Comparison of ENCODE assay signal across 16 cellular contexts in the genomic region with DNA sequence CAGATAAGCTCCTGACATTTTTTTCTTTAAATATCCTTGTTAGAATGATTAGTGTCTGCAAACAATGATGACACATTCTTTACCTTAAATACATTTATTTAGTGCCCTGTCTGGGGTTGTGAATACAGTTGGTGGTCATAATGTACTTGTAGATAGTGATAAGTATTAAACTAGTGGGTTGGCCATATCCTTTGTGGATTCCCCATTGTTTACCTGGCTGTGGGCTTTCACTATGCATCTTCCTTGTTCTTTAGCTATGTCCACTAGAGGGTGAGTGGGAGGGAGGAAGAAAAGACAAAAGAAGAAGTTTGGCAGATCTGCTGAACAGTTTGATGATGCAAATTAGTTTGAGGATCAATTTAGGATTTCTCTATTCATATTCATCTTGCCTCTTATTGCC. TPM values are rescaled to one million over a fixed set of nuclear protein-coding genes. Genes with fewer than 3 reads are reported as not detected.
"Had no signal": no experiment of that assay in that cellular context is flagged by ENCODE, and none has a peak within 500 bp of the region (broad histone marks: within the 10 kb centered on the region; RNA-seq: fewer than 3 reads in every experiment).

No MANE protein-coding gene starts in this region.

- H3K9me3 ChIP-seq: ovary, testis had no signal

- H3K36me3 Mint-ChIP-seq: activated CD8-positive, alpha-beta memory T cell treated with anti-CD3 and anti-CD28 coated beads, Interleukin-2, amount 10 ng/mL, durations not matched to agents 7 days and 5 days; activated naive CD8-positive, alpha-beta T cell treated with anti-CD3 and anti-CD28 coated beads, Interleukin-2, amount 10 ng/mL, durations not matched to agents 7 days and 5 days had no signal

- H3K27ac Mint-ChIP-seq: activated CD8-positive, alpha-beta memory T cell treated with anti-CD3 and anti-CD28 coated beads, Interleukin-2, amount 10 ng/mL, durations not matched to agents 7 days and 5 days; activated naive CD8-positive, alpha-beta T cell treated with anti-CD3 and anti-CD28 coated beads, Interleukin-2, amount 10 ng/mL, durations not matched to agents 7 days and 5 days; stimulated activated naive CD8-positive, alpha-beta T cell treated with anti-CD3 and anti-CD28 coated beads, Interleukin-15, amount 100 ng/mL, for 72 hours; T-helper 1 cell treated with Interleukin-12 subunit alpha and Interleukin-12 subunit beta and Interleukin-4 antibody, amounts not matched to agents 30 μg/mL and 1 μg/mL, for 36 hours had no signal

- H3K27me3 ChIP-seq: ovary, testis had no signal

- H3K9me3 Mint-ChIP-seq: activated naive CD8-positive, alpha-beta T cell treated with anti-CD3 and anti-CD28 coated beads, Interleukin-2, amount 10 ng/mL, durations not matched to agents 7 days and 5 days; activated T-cell treated with anti-CD3 and anti-CD28 coated beads, Interleukin-2, amount 50 U/mL, for 4 hours; stimulated activated naive CD8-positive, alpha-beta T cell treated with anti-CD3 and anti-CD28 coated beads, Interleukin-15, amount 100 ng/mL, for 72 hours; T-helper 1 cell treated with Interleukin-12 subunit alpha and Interleukin-12 subunit beta and Interleukin-4 antibody, amounts not matched to agents 30 μg/mL and 1 μg/mL, for 36 hours had no signal

- H3K27ac ChIP-seq: ovary, testis had no signal

- H3K4me1 Mint-ChIP-seq: activated CD8-positive, alpha-beta memory T cell treated with anti-CD3 and anti-CD28 coated beads, Interleukin-2, amount 10 ng/mL, durations not matched to agents 7 days and 5 days; activated naive CD8-positive, alpha-beta T cell treated with anti-CD3 and anti-CD28 coated beads, Interleukin-2, amount 10 ng/mL, durations not matched to agents 7 days and 5 days; stimulated activated naive CD8-positive, alpha-beta T cell treated with anti-CD3 and anti-CD28 coated beads, Interleukin-15, amount 100 ng/mL, for 72 hours had no signal

- H3K4me3 ChIP-seq: ovary, testis had no signal

- DNase-seq: activated CD4-positive, alpha-beta T cell treated with anti-CD3 and anti-CD28 coated beads, Interleukin-2, amount 50 U/mL, for 48 hours; activated CD8-positive, alpha-beta memory T cell treated with anti-CD3 and anti-CD28 coated beads, Interleukin-2, amount 10 ng/mL, durations not matched to agents 7 days and 5 days; activated gamma-delta T cell treated with Interleukin-2 at 50 U/mL for 16 hours; activated naive CD8-positive, alpha-beta T cell treated with anti-CD3 and anti-CD28 coated beads, Interleukin-2, amount 10 ng/mL, durations not matched to agents 7 days and 5 days; activated T-cell treated with anti-CD3 and anti-CD28 coated beads, Interleukin-2, amount 50 U/mL, for 4 hours; anterior cingulate cortex; hippocampal formation; kidney glomerular epithelial cell; ovary; stimulated activated CD4-positive, alpha-beta T cell treated with anti-CD3 and anti-CD28 coated beads, Interleukin-4, amount 100 ng/mL, for 4 hours; stimulated activated naive CD8-positive, alpha-beta T cell treated with anti-CD3 and anti-CD28 coated beads, Interleukin-15, amount 100 ng/mL, for 72 hours; testis had no signal

- H3K4me3 Mint-ChIP-seq: activated CD8-positive, alpha-beta memory T cell treated with anti-CD3 and anti-CD28 coated beads, Interleukin-2, amount 10 ng/mL, durations not matched to agents 7 days and 5 days; activated naive CD8-positive, alpha-beta T cell treated with anti-CD3 and anti-CD28 coated beads, Interleukin-2, amount 10 ng/mL, durations not matched to agents 7 days and 5 days; activated T-cell treated with anti-CD3 and anti-CD28 coated beads, Interleukin-2, amount 50 U/mL, for 4 hours; stimulated activated naive CD8-positive, alpha-beta T cell treated with anti-CD3 and anti-CD28 coated beads, Interleukin-15, amount 100 ng/mL, for 72 hours; T-helper 1 cell treated with Interleukin-12 subunit alpha and Interleukin-12 subunit beta and Interleukin-4 antibody, amounts not matched to agents 30 μg/mL and 1 μg/mL, for 36 hours had no signal

- H3K27me3 Mint-ChIP-seq: activated CD8-positive, alpha-beta memory T cell treated with anti-CD3 and anti-CD28 coated beads, Interleukin-2, amount 10 ng/mL, durations not matched to agents 7 days and 5 days; activated naive CD8-positive, alpha-beta T cell treated with anti-CD3 and anti-CD28 coated beads, Interleukin-2, amount 10 ng/mL, durations not matched to agents 7 days and 5 days; stimulated activated naive CD8-positive, alpha-beta T cell treated with anti-CD3 and anti-CD28 coated beads, Interleukin-15, amount 100 ng/mL, for 72 hours had no signal

- H3K4me1 ChIP-seq: testis had no signal

- H3K36me3 ChIP-seq: ovary had no signal

RNA-seq across cellular contexts. Expression of a gene that starts 15.7 kb away (rescaled TPM):
- total RNA-seq: activated CD8-positive, alpha-beta memory T cell treated with anti-CD3 and anti-CD28 coated beads, Interleukin-2, amount 10 ng/mL, durations not matched to agents 7 days and 5 days; activated naive CD8-positive, alpha-beta T cell treated with anti-CD3 and anti-CD28 coated beads, Interleukin-2, amount 10 ng/mL, durations not matched to agents 7 days and 5 days; activated T-cell treated with anti-CD3 and anti-CD28 coated beads, Interleukin-2, amount 50 U/mL, for 4 hours; liver; mesenteric fat pad had no signal
- polyA plus RNA-seq: liver, neural cell, ovary had no signal
